In genomic region chr9:130451509-130452388, GRCh38 we compare ENCODE assay signal across 9 cellular contexts. TPM values are rescaled to one million over a fixed set of nuclear protein-coding genes. Genes with fewer than 3 reads are reported as not detected.
DNase-seq lines count a peak whose midpoint lies in the region; TF ChIP-seq lines count a peak whose summit lies in the region.
"Had no signal": no experiment of that assay in that cellular context is flagged by ENCODE, and none has a peak within 500 bp of the region (broad histone marks: within the 10 kb centered on the region; RNA-seq: fewer than 3 reads in every experiment).

No MANE protein-coding gene starts in this region.

- no peak overlapping the region for H3K4me3 ChIP-seq in NB4 (ENCODE audit: low read depth, low read length)
- H3K4me3 ChIP-seq in esophagus squamous epithelium: no peak overlapping the region

- TF ChIP-seq POLR2A in NB4 (IDR thresholded peaks at IDR 0.05; ENCODE audit: extremely low read depth, insufficient read length) (no peak), esophagus squamous epithelium (IDR thresholded peaks at IDR 0.05) (no peak)

- TF ChIP-seq CTCF in NB4 (IDR thresholded peaks at IDR 0.05; ENCODE audit: low read depth, low read length) (peak; percentile 62), esophagus squamous epithelium (IDR thresholded peaks at IDR 0.05) (peak in 4 of 6 experiments; percentile 37 to 60 (median 47))

- peak overlapping the region; percentile 26 to 82 (median 54) for H3K27ac ChIP-seq in esophagus squamous epithelium

- H3K4me1 ChIP-seq in esophagus squamous epithelium: peaks cover 25 to 58% (median 33%) of the 10 kb centered on the region in 3 donors

- no peaks in the 10 kb centered on the region for H3K36me3 ChIP-seq in esophagus squamous epithelium

- DNase-seq in GM04504 (ENCODE audit: low read depth) (peak; percentile 91), NB4 (ENCODE audit: low read depth) (peak; percentile 34), SK-N-DZ (ENCODE audit: low spot score) (peak; percentile 83), esophagus squamous epithelium (lab: John Stamatoyannopoulos, UW) (no peak), non-pigmented ciliary epithelial cell (ENCODE audit: low read depth) (peak; percentile 85), SKM-1 (lab: John Stamatoyannopoulos, UW; ENCODE audit: unreplicated experiment) (no peak), cerebellar nuclear complex (lab: John Stamatoyannopoulos, UW) (no peak), MV-4-11 (lab: John Stamatoyannopoulos, UW) (no peak)
- DNase-seq: activated T-cell treated with anti-CD3 and anti-CD28 coated beads, Interleukin-2, amount 50 U/mL, for 4 hours had no signal

- intact Hi-C loops in esophagus squamous epithelium (cut with DNase I): no loop called here

- peaks cover 0 to 19% (median 0%) of the 10 kb centered on the region in 4 donors for H3K27me3 ChIP-seq in esophagus squamous epithelium

- H3K9me3 ChIP-seq in esophagus squamous epithelium: no peaks in the 10 kb centered on the region

- WGBS in esophagus squamous epithelium, 2 donors: 30 to 35% methylated on average over 4 to 13 of the region's 23 CpGs

RNA-seq across cellular contexts. Expression of gene ASS1, which starts 7.0 kb away (rescaled TPM):
- polyA plus RNA-seq in SK-N-DZ (2014; cell fraction: cytosol; rRNA removed): 94.1 and 100 TPM in 2 replicates
- 50.0 and 51.6 TPM in 2 replicates for polyA plus RNA-seq in SK-N-DZ (2014; cell fraction: nucleus; rRNA removed)
- total RNA-seq in esophagus squamous epithelium: 100 to 1,000 TPM in 2 of 4 donors, 10 to 100 TPM in 2; 33.5 to 203 (median 85.2) TPM

Comparison
In these comparisons a context has a peak if more than half of its experiments do, and no peak if none do; other contexts are left out.
1. DNase-seq: peak in GM04504 (single experiment), NB4 (single experiment), SK-N-DZ (single experiment) and non-pigmented ciliary epithelial cell (single experiment); none in esophagus squamous epithelium (single experiment), SKM-1 (single experiment), cerebellar nuclear complex (0 of 2) and MV-4-11 (single experiment).